8 cellular contexts compared by ENCODE assay signal in genomic region chr5:168987540-168988300, GRCh38.
DNase-seq lines count a peak whose midpoint lies in the region; ATAC-seq, FAIRE-seq and TF ChIP-seq lines count a peak whose summit lies in the region.

No MANE protein-coding gene starts in this region.

- H3K4me3 ChIP-seq in AG09309 (ENCODE audit: control insufficient read depth, low read depth, low read length) (no peak overlapping the region), PC-3 (ENCODE audit: low read length) (peak overlapping the region; percentile 10; the same call in 1 of the 2 replicates), pancreas (no peak overlapping the region), uterus (no peak overlapping the region)

- no peaks in the 10 kb centered on the region for H3K9me2 ChIP-seq in PC-3 (replicated peaks; ENCODE audit: low read length)

- no peak overlapping the region for H3K27ac Mint-ChIP-seq in activated T-helper 1 cell treated with anti-CD3 and anti-CD28 coated beads, Interleukin-12 subunit alpha, Interleukin-12 subunit beta, Interleukin-2, Interleukin-4 antibody, amounts not matched to agents 30 ng/mL and 10 ng/mL and 1 ng/mL, durations not matched to agents 14 hours and 24 hours and 36 hours

- H3K36me3 Mint-ChIP-seq in activated T-helper 1 cell treated with anti-CD3 and anti-CD28 coated beads, Interleukin-12 subunit alpha, Interleukin-12 subunit beta, Interleukin-2, Interleukin-4 antibody, amounts not matched to agents 30 ng/mL and 10 ng/mL and 1 ng/mL, durations not matched to agents 14 hours and 24 hours and 36 hours (ENCODE audit: low read depth): no peaks in the 10 kb centered on the region

- H3K79me2 ChIP-seq in PC-3 (ENCODE audit: low read length): no peaks in the 10 kb centered on the region

- no peak overlapping the region for H3K27ac ChIP-seq in PC-3 (ENCODE audit: low read length)
- no peak overlapping the region for H3K27ac ChIP-seq in pancreas
- H3K27ac ChIP-seq in uterus: no peak overlapping the region

- H3K9me3 Mint-ChIP-seq in activated T-helper 1 cell treated with anti-CD3 and anti-CD28 coated beads, Interleukin-12 subunit alpha, Interleukin-12 subunit beta, Interleukin-2, Interleukin-4 antibody, amounts not matched to agents 30 ng/mL and 10 ng/mL and 1 ng/mL, durations not matched to agents 14 hours and 24 hours and 36 hours: no peaks in the 10 kb centered on the region

- FAIRE-seq in frontal cortex (lab: Jason Lieb, UNC) (no peak), pancreas (lab: Jason Lieb, UNC) (no peak)

- TF ChIP-seq POLR2A in uterus (IDR thresholded peaks at IDR 0.05): no peak

- no peaks in the 10 kb centered on the region for H3F3A ChIP-seq in PC-3 (ENCODE audit: low read length, unreplicated experiment)

- H3K36me3 ChIP-seq in PC-3 (ENCODE audit: low read depth, low read length) (no peaks in the 10 kb centered on the region), pancreas (no peaks in the 10 kb centered on the region), uterus (no peaks in the 10 kb centered on the region)

- H3K9me3 ChIP-seq in PC-3 (ENCODE audit: low read length): no peaks in the 10 kb centered on the region
- H3K9me3 ChIP-seq in pancreas: no peaks in the 10 kb centered on the region
- no peaks in the 10 kb centered on the region for H3K9me3 ChIP-seq in uterus

- no peak overlapping the region for H3K9ac ChIP-seq in PC-3 (ENCODE audit: low read length)

- intact Hi-C loops in PC-3 (cut with micrococcal nuclease) (loop anchor here (1.0 to 10.0 kb wide), 7 partner anchors 165 to 1230 kb away; no protein-coding TSS in a partner anchor), pancreas (cut with DNase I) (loop anchor here in 1 of 3 donors (10.0 kb wide), 1 partner anchor 317 kb away; the partner anchor contains the start of gene SLIT3), uterus (cut with DNase I; ENCODE audit: low total_unique reads) (no loop called here)
- intact Hi-C loops in activated T-helper 1 cell treated with anti-CD3 and anti-CD28 coated beads, Interleukin-12 subunit alpha, Interleukin-12 subunit beta, Interleukin-2, Interleukin-4 antibody, amounts not matched to agents 30 ng/mL and 10 ng/mL and 1 ng/mL, durations not matched to agents 14 hours and 24 hours and 36 hours (cut with micrococcal nuclease): loop anchor here (1.0 to 5.0 kb wide), 4 partner anchors 239 to 685 kb away; no protein-coding TSS in a partner anchor

- POLR2A ChIA-PET in PC-3 (lab: Charles Lee; ENCODE audit: unreplicated experiment): no interaction called here

- peak; percentile 8 for DNase-seq in AG09309 (ENCODE audit: low read depth)
- DNase-seq in HPDE6-E6E7 (ENCODE audit: extremely low spot score): peak; percentile 28
- DNase-seq in PC-3: peak; percentile 90
- DNase-seq in activated T-helper 1 cell treated with anti-CD3 and anti-CD28 coated beads, Interleukin-12 subunit alpha, Interleukin-12 subunit beta, Interleukin-2, Interleukin-4 antibody, amounts not matched to agents 30 ng/mL and 10 ng/mL and 1 ng/mL, durations not matched to agents 14 hours and 24 hours and 36 hours (ENCODE audit: low spot score): peak; percentile 18
- DNase-seq in frontal cortex (ENCODE audit: low spot score in 2 of 2): peak; percentile 26 to 55
- peak; percentile 31 to 89 (median 70) for DNase-seq in pancreas
- DNase-seq in uterus: peak; percentile 74 to 77

- BruUV-seq in PC-3 (replicated peaks; lab: Mats Ljungman, UMichigan): no TSS peak

- 15 to 18% methylated on average over 11 of the region's 11 CpGs for WGBS in pancreas, 2 donors

- H3K4me2 ChIP-seq in PC-3 (ENCODE audit: low read length): peak overlapping the region; percentile 52

- peak; percentile 71 for ATAC-seq in GM18519 (IDR thresholded peaks at IDR 0.05; ENCODE audit: low FRiP score, unreplicated experiment)
- ATAC-seq in PC-3: peak; percentile 80
- peak; percentile 56 to 95 (median 86) for ATAC-seq in pancreas

- no peak overlapping the region for H3K4me3 Mint-ChIP-seq in activated T-helper 1 cell treated with anti-CD3 and anti-CD28 coated beads, Interleukin-12 subunit alpha, Interleukin-12 subunit beta, Interleukin-2, Interleukin-4 antibody, amounts not matched to agents 30 ng/mL and 10 ng/mL and 1 ng/mL, durations not matched to agents 14 hours and 24 hours and 36 hours

- peaks cover 4% of the 10 kb centered on the region for H3K27me3 Mint-ChIP-seq in activated T-helper 1 cell treated with anti-CD3 and anti-CD28 coated beads, Interleukin-12 subunit alpha, Interleukin-12 subunit beta, Interleukin-2, Interleukin-4 antibody, amounts not matched to agents 30 ng/mL and 10 ng/mL and 1 ng/mL, durations not matched to agents 14 hours and 24 hours and 36 hours (ENCODE audit: insufficient read depth)

- H3K4me1 ChIP-seq in PC-3 (ENCODE audit: insufficient read depth, low read length) (peaks cover 14% of the 10 kb centered on the region), pancreas (no peaks in the 10 kb centered on the region), uterus (no peaks in the 10 kb centered on the region)

- TF ChIP-seq CTCF in AG09309 (IDR thresholded peaks at IDR 0.05; ENCODE audit: control insufficient read depth, insufficient read depth, low read depth, low read length, missing control alignments) (peak; percentile 84), PC-3 (conservative IDR thresholded peaks at IDR 0.05; ENCODE audit: low read depth, low read length) (peak; percentile 97), pancreas (IDR thresholded peaks at IDR 0.05) (peak; percentile 75 to 90 (median 82)), uterus (IDR thresholded peaks at IDR 0.05) (peak; percentile 81 to 92 (median 87))

- H3K4me1 Mint-ChIP-seq in activated T-helper 1 cell treated with anti-CD3 and anti-CD28 coated beads, Interleukin-12 subunit alpha, Interleukin-12 subunit beta, Interleukin-2, Interleukin-4 antibody, amounts not matched to agents 30 ng/mL and 10 ng/mL and 1 ng/mL, durations not matched to agents 14 hours and 24 hours and 36 hours (ENCODE audit: low read depth): no peaks in the 10 kb centered on the region

- peak overlapping the region; percentile 28; the same call in 1 of the 2 replicates for H2AFZ ChIP-seq in PC-3 (ENCODE audit: low read length)

- CTCF ChIA-PET in PC-3 (lab: Charles Lee): interaction anchor here (0.6 to 0.7 kb wide), 2 partner anchors 210 to 1036 kb away, joined by 3 to 14 read pairs; no protein-coding TSS in a partner anchor

- H3K27me3 ChIP-seq in PC-3 (ENCODE audit: low read length) (0 out of 2 replicates have a peak, but pooled peaks cover 20% of the 10 kb centered on the region), pancreas (peaks cover 0 to 12% (median 0%) of the 10 kb centered on the region in 4 donors), uterus (no peaks in the 10 kb centered on the region)

- no peaks in the 10 kb centered on the region for H4K20me1 ChIP-seq in PC-3 (ENCODE audit: low read length)

Comparison
In these comparisons a context has a peak if more than half of its experiments do, and no peak if none do; other contexts are left out.
1. DNase-seq: peak in every context shown above with its lines; median percentile 90 in PC-3; 76 in uterus; 70 in pancreas; 40 in frontal cortex; 28 in HPDE6-E6E7; 18 in activated T-helper 1 cell treated with anti-CD3 and anti-CD28 coated beads, Interleukin-12 subunit alpha, Interleukin-12 subunit beta, Interleukin-2, Interleukin-4 antibody, amounts not matched to agents 30 ng/mL and 10 ng/mL and 1 ng/mL, durations not matched to agents 14 hours and 24 hours and 36 hours; 8 in AG09309.